Comparison of ENCODE assay signal across 8 cellular contexts in the genomic region with DNA sequence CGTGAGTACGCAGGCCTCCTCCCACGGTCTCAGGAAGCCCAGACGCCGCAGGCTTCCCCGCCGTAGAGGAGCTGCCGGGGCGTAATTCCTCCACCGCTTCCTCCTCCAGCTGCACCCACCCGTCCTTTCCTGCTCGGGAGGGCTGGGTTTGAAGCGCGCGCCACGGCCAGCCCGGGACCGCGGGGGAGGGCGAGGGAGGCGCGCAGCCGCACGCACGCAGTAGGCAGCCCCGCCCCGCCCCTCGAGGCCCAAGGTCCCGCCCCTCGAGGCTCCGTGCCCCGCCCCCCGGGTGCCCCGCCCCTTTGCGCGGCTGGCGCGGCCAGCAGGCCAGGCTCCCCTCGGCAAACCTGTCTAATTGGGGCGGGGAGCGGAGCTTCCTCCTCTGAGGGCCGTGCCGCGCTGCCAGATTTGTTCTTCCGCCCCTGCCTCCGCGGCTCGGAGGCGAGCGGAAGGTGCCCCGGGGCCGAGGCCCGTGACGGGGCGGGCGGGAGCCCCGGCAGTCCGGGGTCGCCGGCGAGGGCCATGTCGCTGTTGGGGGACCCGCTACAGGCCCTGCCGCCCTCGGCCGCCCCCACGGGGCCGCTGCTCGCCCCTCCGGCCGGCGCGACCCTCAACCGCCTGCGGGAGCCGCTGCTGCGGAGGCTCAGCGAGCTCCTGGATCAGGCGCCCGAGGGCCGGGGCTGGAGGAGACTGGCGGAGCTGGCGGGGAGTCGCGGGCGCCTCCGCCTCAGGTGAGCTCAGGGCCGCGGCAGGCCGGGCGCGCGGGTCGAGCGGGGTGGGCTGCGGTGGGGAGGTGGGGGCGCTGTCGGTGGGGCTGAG. TPM values are rescaled to one million over a fixed set of nuclear protein-coding genes. Genes with fewer than 3 reads are reported as not detected.
A peak's percentile ranks its signal among the peaks of the same experiment; 100 is the strongest.
DNase-seq lines count a peak whose midpoint lies in the region; ATAC-seq, FAIRE-seq and TF ChIP-seq lines count a peak whose summit lies in the region.

A gene with protein sequence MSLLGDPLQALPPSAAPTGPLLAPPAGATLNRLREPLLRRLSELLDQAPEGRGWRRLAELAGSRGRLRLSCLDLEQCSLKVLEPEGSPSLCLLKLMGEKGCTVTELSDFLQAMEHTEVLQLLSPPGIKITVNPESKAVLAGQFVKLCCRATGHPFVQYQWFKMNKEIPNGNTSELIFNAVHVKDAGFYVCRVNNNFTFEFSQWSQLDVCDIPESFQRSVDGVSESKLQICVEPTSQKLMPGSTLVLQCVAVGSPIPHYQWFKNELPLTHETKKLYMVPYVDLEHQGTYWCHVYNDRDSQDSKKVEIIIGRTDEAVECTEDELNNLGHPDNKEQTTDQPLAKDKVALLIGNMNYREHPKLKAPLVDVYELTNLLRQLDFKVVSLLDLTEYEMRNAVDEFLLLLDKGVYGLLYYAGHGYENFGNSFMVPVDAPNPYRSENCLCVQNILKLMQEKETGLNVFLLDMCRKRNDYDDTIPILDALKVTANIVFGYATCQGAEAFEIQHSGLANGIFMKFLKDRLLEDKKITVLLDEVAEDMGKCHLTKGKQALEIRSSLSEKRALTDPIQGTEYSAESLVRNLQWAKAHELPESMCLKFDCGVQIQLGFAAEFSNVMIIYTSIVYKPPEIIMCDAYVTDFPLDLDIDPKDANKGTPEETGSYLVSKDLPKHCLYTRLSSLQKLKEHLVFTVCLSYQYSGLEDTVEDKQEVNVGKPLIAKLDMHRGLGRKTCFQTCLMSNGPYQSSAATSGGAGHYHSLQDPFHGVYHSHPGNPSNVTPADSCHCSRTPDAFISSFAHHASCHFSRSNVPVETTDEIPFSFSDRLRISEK (plus strand): TSS at position 344 of the 819 bp plus-strand sequence. CDS start 179 bp downstream, at position 523.

- CTCF ChIA-PET in H1 (lab: Charles Lee; ENCODE audit: partially characterized antibody): interaction anchor here (0.5 to 3.2 kb wide), 17 partner anchors 10 to 444 kb away, joined by 3 to 14 read pairs (median 3); no protein-coding TSS in a partner anchor

- no peaks in the 10 kb centered on the region for H3K36me3 ChIP-seq in H1 (ENCODE audit: control insufficient read depth in 2 of 4, insufficient read depth in 4 of 4, low read length in 3 of 4)

- peak within 1 kb of the TSS; percentile 28; the same call in 1 of the 2 replicates for H3K18ac ChIP-seq in H1 (ENCODE audit: extremely low read depth, low read length)

- peak within 1 kb of the TSS; percentile 68 to 88 (median 75) for H3K4me3 ChIP-seq in H1 (ENCODE audit: extremely low read depth in 1 of 4, insufficient read depth in 2 of 4, low read depth in 3 of 4, low read length in 4 of 4)

- no peak within 1 kb of the TSS; the same call in 1 of the 2 replicates for H2BK12ac ChIP-seq in H1 (ENCODE audit: low read depth, low read length)

- H3K56ac ChIP-seq in H1 (replicated peaks; ENCODE audit: insufficient read length, low read depth, low read length): peak within 1 kb of the TSS; percentile 51

- H3K4me1 ChIP-seq in H1 (replicated peaks in 1 of 4; ENCODE audit: control insufficient read depth in 3 of 4, insufficient read depth in 4 of 4, low read length in 3 of 4): peaks cover 0 to 5% (median 2%) of the 10 kb centered on the region in 4 experiments; a peak in 5 of 7 replicates

- H3K27me3 ChIP-seq in H1 (replicated peaks in 1 of 4; ENCODE audit: control insufficient read depth in 3 of 4, extremely low read depth in 1 of 4, insufficient read depth in 3 of 4, low read length in 3 of 4): no peaks in the 10 kb centered on the region

- peak within 1 kb of the TSS; percentile 81 for H4K5ac ChIP-seq in H1 (ENCODE audit: insufficient read length, low read depth, low read length)

- TF ChIP-seq EP300 in H1 (IDR thresholded peaks at IDR 0.05; ENCODE audit: borderline replicate concordance in 1 of 2, low read depth in 2 of 2, low read length in 2 of 2): no peak

- peak within 1 kb of the TSS; percentile 73 to 88 (median 78) for H3K9ac ChIP-seq in H1 (replicated peaks in 1 of 4; ENCODE audit: extremely low read depth in 1 of 4, low read depth in 3 of 4, low read length in 3 of 4)

- H2BK20ac ChIP-seq in H1 (ENCODE audit: low read length): no peak within 1 kb of the TSS

- peak; percentile 70 to 78 for TF ChIP-seq POLR2A in H1 (IDR thresholded peaks at IDR 0.05; ENCODE audit: control extremely low read depth in 1 of 2, low read depth in 2 of 2, low read length in 2 of 2)

- POLR2A ChIA-PET in H1 (lab: Charles Lee; ENCODE audit: partially characterized antibody): interaction anchor here (0.6 to 3.2 kb wide), 17 partner anchors 7 to 561 kb away, joined by 3 to 20 read pairs (median 4); no protein-coding TSS in a partner anchor

- no peak within 1 kb of the TSS for H3K23ac ChIP-seq in H1 (ENCODE audit: insufficient read length)

- H2AK5ac ChIP-seq in H1 (ENCODE audit: low read depth, low read length): no peak within 1 kb of the TSS

- no peak for FAIRE-seq in H1 (lab: Jason Lieb, UNC)

- H3K9me3 ChIP-seq in H1 (ENCODE audit: insufficient read depth in 2 of 2, low read depth in 1 of 2, low read length in 1 of 2): no peaks in the 10 kb centered on the region

- peak within 1 kb of the TSS; percentile 47; the same call in 1 of the 2 replicates for H3K27ac ChIP-seq in H1 (ENCODE audit: low read depth, low read length)

- peak within 1 kb of the TSS; percentile 8 for H2AFZ ChIP-seq in H1 (ENCODE audit: low read length)

- no peak within 1 kb of the TSS for H3K14ac ChIP-seq in H1 (ENCODE audit: insufficient read length)

- H3K4ac ChIP-seq in H1 (replicated peaks; ENCODE audit: insufficient read length, low read depth, low read length): peak within 1 kb of the TSS; percentile 13

- ATAC-seq in GM21367 (IDR thresholded peaks at IDR 0.05; ENCODE audit: unreplicated experiment): peak; percentile 68

- DNase-seq in COLO829 (ENCODE audit: low spot score): peak; percentile 82
- DNase-seq in HUDEP-2 (lab: John Stamatoyannopoulos, UW; ENCODE audit: unreplicated experiment in 76 of 76): peak in 75 of 76 experiments; percentile 6 to 97 (median 85)
- peak; percentile 96 for DNase-seq in NOMO-1 treated with dmso at 0.1 percent for 144 hours (lab: John Stamatoyannopoulos, UW; ENCODE audit: unreplicated experiment)
- peak; percentile 90 to 94 (median 94) for DNase-seq in activated CD8-positive, alpha-beta memory T cell treated with anti-CD3 and anti-CD28 coated beads for 48 hours (ENCODE audit: low read depth in 2 of 3, low spot score in 2 of 3)
- DNase-seq in H1 (ENCODE audit: low read depth in 1 of 2, low spot score in 2 of 2): peak; percentile 62 to 98
- DNase-seq in mesenteric fat pad (ENCODE audit: low spot score): peak; percentile 98
- DNase-seq in stimulated activated CD8-positive, alpha-beta memory T cell treated with anti-CD3 and anti-CD28 coated beads, Interleukin-15, amount 100 ng/mL, for 24 hours (ENCODE audit: low read depth): peak; percentile 98

- peak in 2 of 3 experiments; percentile 17 to 70; a peak in 3 of 4 replicates for TF ChIP-seq CTCF in H1 (IDR thresholded peaks at IDR 0.05; ENCODE audit: control extremely low read depth in 1 of 3, insufficient read depth in 1 of 3, low read depth in 1 of 3, low read length in 3 of 3)

- peak within 1 kb of the TSS; percentile 66 to 89 for H3K4me2 ChIP-seq in H1 (ENCODE audit: insufficient read depth in 1 of 2, low read depth in 2 of 2, low read length in 2 of 2)

- H2BK15ac ChIP-seq in H1 (ENCODE audit: low read length): no peak within 1 kb of the TSS

- peak within 1 kb of the TSS; percentile 90 for H4K8ac ChIP-seq in H1 (ENCODE audit: extremely low read depth, insufficient read depth, low read length)

- no peaks in the 10 kb centered on the region for H4K20me1 ChIP-seq in H1 (replicated peaks in 1 of 2; ENCODE audit: control insufficient read depth in 1 of 2, insufficient read depth in 2 of 2, low read length in 2 of 2)

- WGBS in H1 (ENCODE audit: extremely low coverage in 1 of 2, insufficient coverage in 1 of 2, insufficient read length in 1 of 2, insufficient replicate concordance in 2 of 2, low coverage in 1 of 2, low lambda C conversion rate in 2 of 2, missing lambda C conversion rate in 1 of 2), 2 experiments: 0% methylated on average over 25 of the region's 98 CpGs; no CpG with 5 or more reads in 1 of the 2 experiments

- H3K79me1 ChIP-seq in H1 (ENCODE audit: low read depth, low read length): 0 out of 2 replicates have a peak, but pooled peaks cover 2% of the 10 kb centered on the region

- H4K91ac ChIP-seq in H1 (replicated peaks; ENCODE audit: insufficient read length, low read length): peak within 1 kb of the TSS; percentile 46

- peak within 1 kb of the TSS; percentile 84; the same call in 1 of the 2 replicates for H2BK5ac ChIP-seq in H1 (ENCODE audit: low read depth, low read length)

- peaks cover 8% of the 10 kb centered on the region for H3K23me2 ChIP-seq in H1 (ENCODE audit: low read depth, low read length)

- H3K79me2 ChIP-seq in H1 (ENCODE audit: control insufficient read depth in 1 of 2, insufficient read depth in 2 of 2, low read length in 2 of 2): peaks cover 0 to 41% of the 10 kb centered on the region in 2 experiments; a peak in 2 of 4 replicates

- no peak within 1 kb of the TSS for H2BK120ac ChIP-seq in H1 (replicated peaks; ENCODE audit: low read depth, low read length)

- peak in 1 of 2 experiments; percentile 25; a peak in 1 of 4 replicates for TF ChIP-seq RAD21 in H1 (IDR thresholded peaks at IDR 0.05 in 1 of 2, conservative IDR thresholded peaks at IDR 0.05 in 1 of 2; ENCODE audit: low read depth in 2 of 2, low read length in 2 of 2)

TF ChIP-seq in H1, 55 proteins besides CTCF, POLR2A, EP300 and RAD21 (continues in another document):
- TF ChIP-seq NRF1 (IDR thresholded peaks at IDR 0.05; ENCODE audit: low read depth, low read length) (peak; percentile 49), JUND (IDR thresholded peaks at IDR 0.05; ENCODE audit: low read length) (no peak), KDM4A (IDR thresholded peaks at IDR 0.05; ENCODE audit: low read depth, low read length, severe bottlenecking) (peak; percentile 75), POLR2AphosphoS5 (IDR thresholded peaks at IDR 0.05; ENCODE audit: low read depth, low read length) (peak; percentile 62; the same call in 1 of the 2 replicates), TAF7 (optimal IDR thresholded peaks at IDR 0.05; ENCODE audit: borderline replicate concordance, low read depth, low read length) (peak; percentile 94), PHF8 (conservative IDR thresholded peaks at IDR 0.05; ENCODE audit: low read depth, low read length) (peak; percentile 58)

RNA-seq across cellular contexts. Expression of the gene that starts here (rescaled TPM):
- 25.9 and 26.1 TPM in 2 replicates for total RNA-seq in H1 (2021; fragmentation: NEBNext Ultra II Directional; extraction: Animal tissue kit (Norgen Biotek cat#: 25700))
- polyA plus RNA-seq in H1 (2011; rRNA removed): 5.2 and 10.7 TPM in 2 replicates
- 8.3 TPM for polyA plus RNA-seq in H1 (2011; cell fraction: cytosol; rRNA removed)
- 7.2 TPM for polyA plus RNA-seq in H1 (2011; cell fraction: nucleus; rRNA removed)
- polyA plus RNA-seq in H1 (2012, experiment 1 of 2): 7.3 to 17.1 TPM (median 11.3 TPM) in 4 replicates
- 0.85 TPM for polyA plus RNA-seq in H1 (2012, experiment 2 of 2)
- polyA plus RNA-seq in H1 (2013, experiment 1 of 2): 7.6 TPM
- polyA plus RNA-seq in H1 (2013, experiment 2 of 2): 6.7 TPM
- 19.9 and 38.4 TPM in 2 replicates for polyA minus RNA-seq in H1 (2011; rRNA and poly(A)+ RNA removed)
- polyA minus RNA-seq in H1 (2011; cell fraction: cytosol; rRNA and poly(A)+ RNA removed): 12.1 TPM
- polyA minus RNA-seq in H1 (2011; cell fraction: nucleus; rRNA and poly(A)+ RNA removed): 28.0 TPM
- 17.3 TPM for total RNA-seq in mesenteric fat pad

Comparison
In these comparisons a context has a peak if more than half of its experiments do, and no peak if none do; other contexts are left out.
1. Peak in every context shown above with its lines: DNase-seq, ATAC-seq, H3K4me3 ChIP-seq and H3K27ac ChIP-seq.